1 cellular context compared by ENCODE assay signal in the genomic region with DNA sequence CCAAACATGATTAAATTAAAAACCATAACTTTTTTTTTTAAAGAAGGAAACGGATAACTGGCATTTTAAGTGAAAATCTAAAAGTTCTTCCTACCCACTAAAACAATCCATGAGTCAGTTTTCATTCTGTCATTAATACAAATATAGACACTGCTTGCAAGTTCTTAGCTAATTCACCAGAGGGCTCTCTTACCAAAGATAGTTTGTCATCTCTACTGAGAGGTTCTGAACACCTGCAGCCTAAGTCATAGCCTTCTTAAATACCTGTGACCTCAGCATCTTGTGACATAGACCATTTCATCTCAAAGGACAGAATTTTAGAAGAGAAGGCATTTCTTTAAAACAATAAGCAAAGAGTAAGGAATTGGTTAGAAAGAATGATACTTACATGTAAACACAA.
TF ChIP-seq lines count a peak whose summit lies in the region.

No MANE protein-coding gene starts in this region.

TF ChIP-seq in H1, 55 proteins besides CTCF, POLR2A, EP300 and RAD21 (continued from another document):
- TF ChIP-seq RNF2 (IDR thresholded peaks at IDR 0.05; ENCODE audit: borderline replicate concordance, low read depth, low read length, missing control alignments, poor library complexity, severe bottlenecking) (no peak), TBP (IDR thresholded peaks at IDR 0.05; ENCODE audit: low read depth, low read length) (no peak), SAP30 (IDR thresholded peaks at IDR 0.05; ENCODE audit: insufficient read depth, insufficient replicate concordance, low read length) (no peak), MAFK (IDR thresholded peaks at IDR 0.05; ENCODE audit: low read depth, low read length) (no peak)
